ENCODE assay signal across 30 cellular contexts in genomic region chrX:78532363-78532762, GRCh38.
"Had no signal": no experiment of that assay in that cellular context is flagged by ENCODE, and none has a peak within 500 bp of the region (broad histone marks: within the 10 kb centered on the region; RNA-seq: fewer than 3 reads in every experiment).

No MANE protein-coding gene starts in this region.

- H3K4me1 ChIP-seq: breast epithelium, lower lobe of right lung had no signal

- DNase-seq: activated CD4-positive, alpha-beta T cell treated with anti-CD3 and anti-CD28 coated beads for 4 hours; activated CD4-positive, alpha-beta T cell treated with anti-CD3 and anti-CD28 coated beads, Interleukin-2, amount 50 U/mL, for 4 hours; activated CD8-positive, alpha-beta memory T cell treated with anti-CD3 and anti-CD28 coated beads for 24 hours; activated gamma-delta T cell; activated naive CD4-positive, alpha-beta T cell treated with anti-CD3 and anti-CD28 coated beads, Interleukin-2, amount 10 ng/mL, durations not matched to agents 7 days and 5 days; activated naive CD8-positive, alpha-beta T cell treated with anti-CD3 and anti-CD28 coated beads, Interleukin-2, amount 50 U/mL, for 24 hours; amygdala; dermis blood vessel endothelial cell; effector CD4-positive, alpha-beta T cell; foreskin keratinocyte; kidney glomerular epithelial cell; lower lobe of right lung; mesenchymal stem cell; natural killer cell; posterior cingulate gyrus; right cardiac atrium; stimulated activated CD4-positive, alpha-beta T cell treated with anti-CD3 and anti-CD28 coated beads, Interleukin-15, amount 100 ng/mL, for 24 hours; stimulated activated CD4-positive, alpha-beta T cell treated with anti-CD3 and anti-CD28 coated beads, Interleukin-2, amount 100 ng/mL, for 24 hours; stimulated activated naive B cell treated with anti-CD40 and anti-IgM and Interleukin-4, amounts not matched to agents 10 μg/mL and 1 μg/mL and 100 μg/mL, for 72 hours; SW 1271; T-helper 9 cell; trophoblast cell had no signal

- H3K27ac Mint-ChIP-seq: activated naive CD4-positive, alpha-beta T cell treated with anti-CD3 and anti-CD28 coated beads, Interleukin-2, amount 10 ng/mL, durations not matched to agents 7 days and 5 days; activated naive CD8-positive, alpha-beta T cell treated with anti-CD3 and anti-CD28 coated beads, Interleukin-2, amount 50 U/mL, for 24 hours; activated T-helper 1 cell treated with anti-CD3 and anti-CD28 coated beads, Interleukin-12 subunit alpha, Interleukin-12 subunit beta, Interleukin-2, Interleukin-4 antibody, amounts not matched to agents 30 ng/mL and 10 ng/mL and 1 ng/mL, durations not matched to agents 14 hours and 24 hours and 36 hours; natural killer cell; stimulated activated naive B cell treated with anti-CD40 and anti-IgM and Interleukin-4, amounts not matched to agents 10 μg/mL and 1 μg/mL and 100 μg/mL, for 72 hours; T-helper 1 cell treated with Interleukin-12 subunit alpha and Interleukin-12 subunit beta and Interleukin-4 antibody, amounts not matched to agents 30 μg/mL and 1 μg/mL, for 36 hours had no signal

- H3K27me3 Mint-ChIP-seq: activated naive CD4-positive, alpha-beta T cell treated with anti-CD3 and anti-CD28 coated beads, Interleukin-2, amount 10 ng/mL, durations not matched to agents 7 days and 5 days; activated naive CD8-positive, alpha-beta T cell treated with anti-CD3 and anti-CD28 coated beads, Interleukin-2, amount 50 U/mL, for 24 hours; central memory CD8-positive, alpha-beta T cell; stimulated activated naive B cell treated with anti-CD40 and anti-IgM and Interleukin-4, amounts not matched to agents 10 μg/mL and 1 μg/mL and 100 μg/mL, for 72 hours had no signal

- H3K36me3 Mint-ChIP-seq: activated naive CD4-positive, alpha-beta T cell treated with anti-CD3 and anti-CD28 coated beads, Interleukin-2, amount 10 ng/mL, durations not matched to agents 7 days and 5 days; natural killer cell; stimulated activated naive B cell treated with anti-CD40 and anti-IgM and Interleukin-4, amounts not matched to agents 10 μg/mL and 1 μg/mL and 100 μg/mL, for 72 hours had no signal

- H3K9me3 Mint-ChIP-seq: activated naive CD4-positive, alpha-beta T cell treated with anti-CD3 and anti-CD28 coated beads, Interleukin-2, amount 10 ng/mL, durations not matched to agents 7 days and 5 days; activated naive CD8-positive, alpha-beta T cell treated with anti-CD3 and anti-CD28 coated beads, Interleukin-2, amount 50 U/mL, for 24 hours; central memory CD8-positive, alpha-beta T cell; natural killer cell; stimulated activated naive B cell treated with anti-CD40 and anti-IgM and Interleukin-4, amounts not matched to agents 10 μg/mL and 1 μg/mL and 100 μg/mL, for 72 hours had no signal

- FAIRE-seq: TTC549, urothelium cell line had no signal

- H3K27me3 ChIP-seq: foreskin keratinocyte had no signal

- H3K27ac ChIP-seq: breast epithelium, foreskin keratinocyte, lower lobe of right lung, VCaP had no signal

- H3K9me3 ChIP-seq: breast epithelium, lower lobe of right lung had no signal

- H3K36me3 ChIP-seq: breast epithelium, lower lobe of right lung had no signal

- H3K4me3 ChIP-seq: breast epithelium, lower lobe of right lung had no signal

- ATAC-seq: activated naive CD8-positive, alpha-beta T cell treated with anti-CD3 and anti-CD28 coated beads, Interleukin-2, amount 50 U/mL, for 24 hours; foreskin keratinocyte; left lobe of liver; lower lobe of right lung; natural killer cell; right cardiac atrium; stimulated activated naive B cell treated with anti-CD40 and anti-IgM and Interleukin-4, amounts not matched to agents 10 μg/mL and 1 μg/mL and 100 μg/mL, for 72 hours had no signal

- H3K4me3 Mint-ChIP-seq: activated naive CD4-positive, alpha-beta T cell treated with anti-CD3 and anti-CD28 coated beads, Interleukin-2, amount 10 ng/mL, durations not matched to agents 7 days and 5 days; activated naive CD8-positive, alpha-beta T cell treated with anti-CD3 and anti-CD28 coated beads, Interleukin-2, amount 50 U/mL, for 24 hours; activated T-helper 1 cell treated with anti-CD3 and anti-CD28 coated beads, Interleukin-12 subunit alpha, Interleukin-12 subunit beta, Interleukin-2, Interleukin-4 antibody, amounts not matched to agents 30 ng/mL and 10 ng/mL and 1 ng/mL, durations not matched to agents 14 hours and 24 hours and 36 hours; central memory CD8-positive, alpha-beta T cell; natural killer cell; stimulated activated naive B cell treated with anti-CD40 and anti-IgM and Interleukin-4, amounts not matched to agents 10 μg/mL and 1 μg/mL and 100 μg/mL, for 72 hours; T-helper 1 cell treated with Interleukin-12 subunit alpha and Interleukin-12 subunit beta and Interleukin-4 antibody, amounts not matched to agents 30 μg/mL and 1 μg/mL, for 36 hours had no signal

- H3K4me1 Mint-ChIP-seq: central memory CD8-positive, alpha-beta T cell; natural killer cell had no signal
